17 cellular contexts compared by ENCODE assay signal in genomic region chr20:6075428-6076219, GRCh38. TPM values are rescaled to one million over a fixed set of nuclear protein-coding genes. Genes with fewer than 3 reads are reported as not detected.
A peak's percentile ranks its signal among the peaks of the same experiment; 100 is the strongest.
DNase-seq lines count a peak whose midpoint lies in the region; ATAC-seq, FAIRE-seq and TF ChIP-seq lines count a peak whose summit lies in the region.
"Had no signal": no experiment of that assay in that cellular context is flagged by ENCODE, and none has a peak within 500 bp of the region (broad histone marks: within the 10 kb centered on the region; RNA-seq: fewer than 3 reads in every experiment).

No MANE protein-coding gene starts in this region.

- no peaks in the 10 kb centered on the region for H3K9me2 ChIP-seq in hepatocyte (replicated peaks; ENCODE audit: insufficient read depth)

- no peak for TF ChIP-seq CTCF in K562 (IDR thresholded peaks at IDR 0.05 in 2 of 3, conservative IDR thresholded peaks at IDR 0.05 in 1 of 3; ENCODE audit: insufficient read depth in 2 of 3, low read depth in 1 of 3, low read length in 3 of 3)
- no peak for TF ChIP-seq CTCF in hepatocyte (IDR thresholded peaks at IDR 0.05; ENCODE audit: poor library complexity)

- H3K4me3 ChIP-seq in K562 (no peak overlapping the region), hepatocyte (no peak overlapping the region), subcutaneous abdominal adipose tissue (ENCODE audit: low read depth in 1 of 5, low read length in 5 of 5) (no peak overlapping the region)

- CTCF ChIA-PET in K562 (lab: Yijun Ruan, JAX; ENCODE audit: low intra/inter-chr PET ratio) = interaction anchor here (3.3 kb wide), 1 partner anchor 546 kb away, joined by 36 read pairs; no protein-coding TSS in a partner anchor

- H3K9me3 ChIP-seq in K562 (replicated peaks; ENCODE audit: control insufficient read depth, insufficient read depth, low read depth, low read length) = no peaks in the 10 kb centered on the region
- no peaks in the 10 kb centered on the region for H3K9me3 ChIP-seq in hepatocyte (ENCODE audit: low read depth)
- no peaks in the 10 kb centered on the region for H3K9me3 ChIP-seq in subcutaneous abdominal adipose tissue (ENCODE audit: control insufficient read depth in 5 of 5, low read length in 5 of 5)

- intact Hi-C loops in K562 (cut with micrococcal nuclease) = loop anchor here (5.0 to 10.0 kb wide), 2 partner anchors 121 to 288 kb away; partner anchors contain the start of genes MCM8 and TRMT6

- H3K4me2 ChIP-seq in K562 (ENCODE audit: insufficient read depth, low read length) = no peak overlapping the region
- H3K4me2 ChIP-seq in hepatocyte = no peak overlapping the region

- H3K4me1 ChIP-seq in K562 (replicated peaks in 1 of 2; ENCODE audit: control insufficient read depth in 2 of 2, insufficient read depth in 2 of 2, low read length in 2 of 2) (peaks cover 0 to 9% of the 10 kb centered on the region in 2 experiments; a peak in 2 of 5 replicates), hepatocyte (ENCODE audit: insufficient read depth) (peaks cover 4% of the 10 kb centered on the region), subcutaneous abdominal adipose tissue (ENCODE audit: control insufficient read depth in 5 of 5, insufficient read depth in 5 of 5, low read length in 5 of 5) (peaks cover 0 to 31% (median 18%) of the 10 kb centered on the region in 5 donors)

- WGBS in K562 (ENCODE audit: insufficient coverage, low coverage, missing lambda C conversion rate) = 10% methylated on average over 8 of the region's 8 CpGs
- 63% methylated on average over 8 of the region's 8 CpGs for WGBS in hepatocyte (ENCODE audit: low lambda C conversion rate, missing lambda C conversion rate)

- TF ChIP-seq EP300 in K562 (IDR thresholded peaks at IDR 0.05; ENCODE audit: low read length) = no peak

- TF ChIP-seq RAD21 in K562 (CRISPR knock-in tag; conservative IDR thresholded peaks at IDR 0.05 in 1 of 2, IDR thresholded peaks at IDR 0.05 in 1 of 2) = no peak

- H4K20me1 ChIP-seq in K562 (replicated peaks; ENCODE audit: control insufficient read depth, insufficient read depth, low read length) (0 out of 2 replicates have a peak, but pooled peaks cover 3% of the 10 kb centered on the region), hepatocyte (ENCODE audit: insufficient read depth, poor library complexity, severe bottlenecking) (no peaks in the 10 kb centered on the region)

- ATAC-seq in K562 = peak; percentile 68
- ATAC-seq: activated CD8-positive, alpha-beta T cell treated with anti-CD3 and anti-CD28 coated beads for 36 hours had no signal

- H3K27ac ChIP-seq in K562 (ENCODE audit: extremely low read depth, low read depth, low read length) (no peak overlapping the region), hepatocyte (peak overlapping the region; percentile 70), subcutaneous abdominal adipose tissue (ENCODE audit: low read depth, low read length) (peak overlapping the region; percentile 87)
- H3K27ac ChIP-seq: 22Rv1 had no signal

- peak; percentile 74 for FAIRE-seq in K562 (lab: Jason Lieb, UNC)
- FAIRE-seq: H54 had no signal

- H2AFZ ChIP-seq in K562 (ENCODE audit: low read depth, low read length) = no peak overlapping the region
- no peak overlapping the region for H2AFZ ChIP-seq in hepatocyte

- H3K36me3 ChIP-seq in K562 (ENCODE audit: control insufficient read depth, insufficient read depth, low read length) (no peaks in the 10 kb centered on the region), hepatocyte (replicated peaks; ENCODE audit: insufficient read depth, low read depth) (no peaks in the 10 kb centered on the region), subcutaneous abdominal adipose tissue (ENCODE audit: control insufficient read depth in 5 of 5, insufficient read depth in 5 of 5, low read length in 5 of 5) (no peaks in the 10 kb centered on the region)

- TF ChIP-seq POLR2A in K562 (conservative IDR thresholded peaks at IDR 0.05) = no peak

- POLR2A ChIA-PET in K562 (lab: Yijun Ruan, JAX) = no interaction called here

- H3K27me3 ChIP-seq in K562 (ENCODE audit: control insufficient read depth in 2 of 2, insufficient read depth in 2 of 2, low read length in 2 of 2) (peaks cover 2 to 5% of the 10 kb centered on the region in 2 experiments; a peak in 2 of 5 replicates), hepatocyte (no peaks in the 10 kb centered on the region), subcutaneous abdominal adipose tissue (ENCODE audit: control insufficient read depth in 5 of 5, insufficient read depth in 4 of 5, low read length in 5 of 5) (no peaks in the 10 kb centered on the region)

- DNase-seq in DMS79 treated with DMSO at 0.1 percent for 48 hours (lab: John Stamatoyannopoulos, UW) (peak; percentile 15), DMS79 (lab: John Stamatoyannopoulos, UW) (no peak), K562 (ENCODE audit: extremely low read depth in 1 of 4, low spot score in 3 of 4) (peak in 2 of 4 experiments; percentile 17 to 45), hepatocyte (ENCODE audit: low spot score) (peak; percentile 39), GOT3 (lab: John Stamatoyannopoulos, UW) (no peak), LoVo (ENCODE audit: low spot score) (no peak)
- no peak for DNase-seq in stimulated activated CD4-positive, alpha-beta T cell treated with anti-CD3 and anti-CD28 coated beads, Interleukin-2, amount 100 ng/mL, for 24 hours
- DNase-seq: activated CD8-positive, alpha-beta T cell treated with anti-CD3 and anti-CD28 coated beads for 36 hours; activated naive CD4-positive, alpha-beta T cell treated with Interleukin-2 at 50 U/mL for 16 hours; NCI-H1930 had no signal

- no peaks in the 10 kb centered on the region for H3K9me1 ChIP-seq in K562 (ENCODE audit: control insufficient read depth, insufficient read depth, low read length)

- H3K79me2 ChIP-seq in K562 (ENCODE audit: control insufficient read depth, insufficient read depth, low read length) (no peaks in the 10 kb centered on the region), hepatocyte (no peaks in the 10 kb centered on the region)

- H3K9ac ChIP-seq in K562 (ENCODE audit: insufficient read depth in 1 of 2, low read depth in 2 of 2, low read length in 2 of 2) (no peak overlapping the region), subcutaneous abdominal adipose tissue (ENCODE audit: low read length in 5 of 5) (peak overlapping the region in 3 of 5 donors; percentile 2 to 70 (median 16))

- no TSS peak for BruUV-seq in K562 (replicated peaks; lab: Mats Ljungman, UMichigan)

- in situ Hi-C loops in K562 (cut with MboI) = loop anchor here (5.0 kb wide), 1 partner anchor 543 kb away; no protein-coding TSS in a partner anchor

TF ChIP-seq in K562, 482 proteins besides CTCF, POLR2A, EP300 and RAD21 (continues in another document):
- no peak for TF ChIP-seq PTBP1 (IDR thresholded peaks at IDR 0.05; ENCODE audit: low read depth, low read length)
- TF ChIP-seq C11orf30 (IDR thresholded peaks at IDR 0.05; ENCODE audit: low read depth) = peak; percentile 85
- TF ChIP-seq BDP1 (IDR thresholded peaks at IDR 0.05; ENCODE audit: insufficient read depth, insufficient read length) = no peak
- TF ChIP-seq FOXA3 (CRISPR knock-in tag; conservative IDR thresholded peaks at IDR 0.05 in 1 of 2, IDR thresholded peaks at IDR 0.05 in 1 of 2) = no peak
- TF ChIP-seq ZNF324 (CRISPR knock-in tag; IDR thresholded peaks at IDR 0.05) = no peak
- no peak for TF ChIP-seq TAF1 (IDR thresholded peaks at IDR 0.05; ENCODE audit: control insufficient read depth, extremely low read depth, insufficient read depth, low read length, severe bottlenecking)
- TF ChIP-seq NFE2L1 (tag; IDR thresholded peaks at IDR 0.05; ENCODE audit: borderline replicate concordance, low read depth) = peak; percentile 35; the same call in 1 of the 2 replicates

RNA-seq across cellular contexts. Expression of gene LRRN4, which starts 21.8 kb away (rescaled TPM):
- total RNA-seq in K562 (2011; cell fraction: chromatin; rRNA removed; ENCODE audit: low replicate concordance) = not detected in 2 replicates
- not detected in 2 replicates for total RNA-seq in K562 (2011; cell fraction: nucleolus; rRNA removed)
- total RNA-seq in K562 (2011; cell fraction: nucleoplasm; rRNA removed) = not detected in 2 replicates
- total RNA-seq in K562 (2014; rRNA removed) = not detected in 2 replicates
- not detected in 2 replicates for total RNA-seq in K562 (2014; rRNA removed; fragmentation: Illumina TruSeq; extraction: Trizol)
- total RNA-seq in K562 (2015; rRNA removed; fragmentation: Illumina TruSeq; extraction: Trizol) = not detected in 2 replicates
- not detected in 2 replicates for total RNA-seq in K562 (2021)
- not detected in 2 replicates for polyA plus RNA-seq in K562 (2011; rRNA removed)
- not detected in 2 replicates for polyA plus RNA-seq in K562 (2011; cell fraction: cytosol; rRNA removed)
- polyA plus RNA-seq in K562 (2011; cell fraction: nucleus; rRNA removed) = not detected in 2 replicates
- polyA plus RNA-seq in K562 (2012) = 0.04 TPM in 1 of 2 replicates, not detected in the other
- not detected in 2 replicates for polyA plus RNA-seq in K562 (2014; fragmentation: Illumina TruSeq; extraction: Trizol)
- polyA plus RNA-seq in K562 (2014; fragmentation: Nextera tagmentation; extraction: Ambion mirVana) = not detected
- polyA plus RNA-seq in K562 (2014; rRNA removed) = not detected in 2 replicates
- not detected in 2 replicates for polyA minus RNA-seq in K562 (2011; rRNA and poly(A)+ RNA removed)
- polyA minus RNA-seq in K562 (2011; cell fraction: cytosol; rRNA and poly(A)+ RNA removed) = not detected in 2 replicates
- not detected in 2 replicates for polyA minus RNA-seq in K562 (2011; cell fraction: nucleus; rRNA and poly(A)+ RNA removed)
- 10.5 and 19.2 TPM in 2 replicates for total RNA-seq in hepatocyte
- 94.5 and 112 TPM in 2 replicates for polyA plus RNA-seq in hepatocyte
- total RNA-seq: activated CD8-positive, alpha-beta T cell treated with anti-CD3 and anti-CD28 coated beads for 36 hours; dermis microvascular lymphatic vessel endothelial cell; lung microvascular endothelial cell; pulmonary artery endothelial cell; T-helper 2 cell treated with Interferon-gamma antibody and Interleukin-4, amounts not matched to agents 100 ng/mL and 5 ng/mL, for 36 hours had no signal

RNA-seq across cellular contexts. Expression of gene FERMT1, which starts 47.2 kb away (rescaled TPM):
- not detected in 2 replicates for total RNA-seq in K562 (2011; cell fraction: chromatin; rRNA removed; ENCODE audit: low replicate concordance)
- not detected in 2 replicates for total RNA-seq in K562 (2011; cell fraction: nucleolus; rRNA removed)
- not detected in 2 replicates for total RNA-seq in K562 (2011; cell fraction: nucleoplasm; rRNA removed)
- not detected in 2 replicates for total RNA-seq in K562 (2014; rRNA removed)
- total RNA-seq in K562 (2014; rRNA removed; fragmentation: Illumina TruSeq; extraction: Trizol) = not detected in 2 replicates
- not detected in 2 replicates for total RNA-seq in K562 (2015; rRNA removed; fragmentation: Illumina TruSeq; extraction: Trizol)
- 0.07 and 0.09 TPM in 2 replicates for total RNA-seq in K562 (2021)
- polyA plus RNA-seq in K562 (2011; rRNA removed) = not detected in 2 replicates
- polyA plus RNA-seq in K562 (2011; cell fraction: cytosol; rRNA removed) = not detected in 2 replicates
- not detected in 2 replicates for polyA plus RNA-seq in K562 (2011; cell fraction: nucleus; rRNA removed)
- 0.05 and 0.12 TPM in 2 replicates for polyA plus RNA-seq in K562 (2012)
- not detected in 2 replicates for polyA plus RNA-seq in K562 (2014; fragmentation: Illumina TruSeq; extraction: Trizol)
- not detected for polyA plus RNA-seq in K562 (2014; fragmentation: Nextera tagmentation; extraction: Ambion mirVana)
- polyA plus RNA-seq in K562 (2014; rRNA removed) = not detected in 2 replicates
- not detected in 2 replicates for polyA minus RNA-seq in K562 (2011; rRNA and poly(A)+ RNA removed)
- not detected in 2 replicates for polyA minus RNA-seq in K562 (2011; cell fraction: cytosol; rRNA and poly(A)+ RNA removed)
- polyA minus RNA-seq in K562 (2011; cell fraction: nucleus; rRNA and poly(A)+ RNA removed) = not detected in 2 replicates
- total RNA-seq in hepatocyte = 11.3 and 13.9 TPM in 2 replicates
- polyA plus RNA-seq in hepatocyte = 3.4 and 6.0 TPM in 2 replicates

Comparison
In these comparisons a context has a peak if more than half of its experiments do, and no peak if none do; other contexts are left out.
1. DNase-seq: peak in DMS79 treated with DMSO at 0.1 percent for 48 hours (single experiment) and hepatocyte (single experiment); none in DMS79 (single experiment), GOT3 (single experiment), LoVo (single experiment) and stimulated activated CD4-positive, alpha-beta T cell treated with anti-CD3 and anti-CD28 coated beads, Interleukin-2, amount 100 ng/mL, for 24 hours (0 of 2).
2. H3K9ac ChIP-seq: peak in subcutaneous abdominal adipose tissue (3 of 5); none in K562 (0 of 2).
3. RNA of gene LRRN4, which starts 21.8 kb away (total RNA-seq): 10.5 to 19.2 TPM in hepatocyte; not detected in K562; every median in the first group is over 10 times any median in the second.
4. RNA of gene FERMT1, which starts 47.2 kb away (total RNA-seq): 11.3 to 13.9 TPM in hepatocyte; 0.07 to 0.09 TPM in K562; every median in the first group is over 10 times any median in the second.